ENCODE assay signal across 1 cellular context in genomic region chr2:123015186-123015585, GRCh38.
TF ChIP-seq lines count a peak whose summit lies in the region.

No MANE protein-coding gene starts in this region.

TF ChIP-seq in HepG2, 621 proteins besides CTCF, POLR2A, EP300 and RAD21 (continued from another document and continues in another):
- no peak for TF ChIP-seq ZBTB40 (IDR thresholded peaks at IDR 0.05)
- TF ChIP-seq ZBTB40 (CRISPR knock-in tag; IDR thresholded peaks at IDR 0.05), result no peak; the same call in 1 of the 2 replicates
- no peak for TF ChIP-seq E2F5 (CRISPR knock-in tag; conservative IDR thresholded peaks at IDR 0.05)
- peak; percentile 42; the same call in 1 of the 2 replicates for TF ChIP-seq FOXK2 (IDR thresholded peaks at IDR 0.05)
- no peak for TF ChIP-seq ZNF503 (CRISPR knock-in tag; IDR thresholded peaks at IDR 0.05)
- peak; percentile 45; the same call in 1 of the 2 replicates for TF ChIP-seq FOXP4 (CRISPR knock-in tag; IDR thresholded peaks at IDR 0.05)
- TF ChIP-seq TBL1XR1 (IDR thresholded peaks at IDR 0.05; ENCODE audit: borderline replicate concordance, low read length, partially characterized antibody), result peak; percentile 60
- TF ChIP-seq MZF1 (CRISPR knock-in tag; IDR thresholded peaks at IDR 0.05; ENCODE audit: borderline replicate concordance), result no peak
- no peak for TF ChIP-seq MATR3 (CRISPR knock-in tag; IDR thresholded peaks at IDR 0.05)
- no peak for TF ChIP-seq ATF4 (CRISPR knock-in tag; IDR thresholded peaks at IDR 0.05)
- TF ChIP-seq ZNF816 (CRISPR knock-in tag; IDR thresholded peaks at IDR 0.05; ENCODE audit: borderline replicate concordance), result peak; percentile 64; the same call in 1 of the 2 replicates
- peak; percentile 57 for TF ChIP-seq MNT (IDR thresholded peaks at IDR 0.05)
- no peak for TF ChIP-seq SRSF1 (optimal IDR thresholded peaks at IDR 0.05; ENCODE audit: low read depth, low read length)
- TF ChIP-seq FOSL2 (CRISPR knock-in tag; IDR thresholded peaks at IDR 0.05), result no peak
- 0 out of 2 replicates have a peak, but pooled peaks have one; percentile 26 for TF ChIP-seq HNF4G (IDR thresholded peaks at IDR 0.05; ENCODE audit: borderline replicate concordance, low read depth, low read length)
- no peak for TF ChIP-seq HNF4G (CRISPR knock-in tag; IDR thresholded peaks at IDR 0.05; ENCODE audit: borderline replicate concordance, low read depth)
- TF ChIP-seq RERE (CRISPR knock-in tag; IDR thresholded peaks at IDR 0.05; ENCODE audit: low read depth), result peak; percentile 33; the same call in 1 of the 2 replicates
- TF ChIP-seq KLF15 (CRISPR knock-in tag; IDR thresholded peaks at IDR 0.05; ENCODE audit: borderline replicate concordance), result no peak
- TF ChIP-seq PBX2 (CRISPR knock-in tag; IDR thresholded peaks at IDR 0.05), result no peak
- no peak for TF ChIP-seq DDIT3 (CRISPR knock-in tag; IDR thresholded peaks at IDR 0.05)
